1 cellular context compared by ENCODE assay signal in genomic region chr18:57798713-57799373, GRCh38.
TF ChIP-seq lines count a peak whose summit lies in the region.

No MANE protein-coding gene starts in this region.

TF ChIP-seq in HepG2, 621 proteins besides CTCF, POLR2A, EP300 and RAD21 (continued from another document):
- TF ChIP-seq HIC2 (CRISPR knock-in tag; IDR thresholded peaks at IDR 0.05; ENCODE audit: low read depth) (peak; percentile 81), RFXANK (CRISPR knock-in tag; IDR thresholded peaks at IDR 0.05) (no peak), ZNF441 (CRISPR knock-in tag; IDR thresholded peaks at IDR 0.05; ENCODE audit: borderline replicate concordance) (no peak), SMARCC2 (IDR thresholded peaks at IDR 0.05) (no peak), ZNF33A (CRISPR knock-in tag; IDR thresholded peaks at IDR 0.05; ENCODE audit: borderline replicate concordance) (no peak), HNRNPUL1 (IDR thresholded peaks at IDR 0.05; ENCODE audit: low read depth, low read length) (no peak), CBFB (CRISPR knock-in tag; IDR thresholded peaks at IDR 0.05) (no peak), ATF7-NPFF (CRISPR knock-in tag; IDR thresholded peaks at IDR 0.05; ENCODE audit: low read depth) (no peak), GATAD1 (CRISPR knock-in tag; IDR thresholded peaks at IDR 0.05) (no peak), KDM3A (CRISPR knock-in tag; IDR thresholded peaks at IDR 0.05; ENCODE audit: low read depth) (no peak), FOXA1 (IDR thresholded peaks at IDR 0.05) (no peak), FOXA1 (CRISPR knock-in tag; IDR thresholded peaks at IDR 0.05) (no peak), SALL1 (CRISPR knock-in tag; IDR thresholded peaks at IDR 0.05) (peak; percentile 37), FOSL2 (CRISPR knock-in tag; IDR thresholded peaks at IDR 0.05) (no peak), CREM (IDR thresholded peaks at IDR 0.05) (peak; percentile 37; the same call in 1 of the 2 replicates), CREM (CRISPR knock-in tag; IDR thresholded peaks at IDR 0.05) (no peak), ZNF709 (CRISPR knock-in tag; IDR thresholded peaks at IDR 0.05) (no peak), HCFC1 (IDR thresholded peaks at IDR 0.05; ENCODE audit: low read depth, low read length) (no peak)
- TF ChIP-seq, protein P1, sequence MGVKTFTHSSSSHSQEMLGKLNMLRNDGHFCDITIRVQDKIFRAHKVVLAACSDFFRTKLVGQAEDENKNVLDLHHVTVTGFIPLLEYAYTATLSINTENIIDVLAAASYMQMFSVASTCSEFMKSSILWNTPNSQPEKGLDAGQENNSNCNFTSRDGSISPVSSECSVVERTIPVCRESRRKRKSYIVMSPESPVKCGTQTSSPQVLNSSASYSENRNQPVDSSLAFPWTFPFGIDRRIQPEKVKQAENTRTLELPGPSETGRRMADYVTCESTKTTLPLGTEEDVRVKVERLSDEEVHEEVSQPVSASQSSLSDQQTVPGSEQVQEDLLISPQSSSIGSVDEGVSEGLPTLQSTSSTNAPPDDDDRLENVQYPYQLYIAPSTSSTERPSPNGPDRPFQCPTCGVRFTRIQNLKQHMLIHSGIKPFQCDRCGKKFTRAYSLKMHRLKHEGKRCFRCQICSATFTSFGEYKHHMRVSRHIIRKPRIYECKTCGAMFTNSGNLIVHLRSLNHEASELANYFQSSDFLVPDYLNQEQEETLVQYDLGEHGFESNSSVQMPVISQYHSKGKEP (CRISPR knock-in tag; IDR thresholded peaks at IDR 0.05): no peak
